In genomic region chr12:48859607-48860006, GRCh38 we compare ENCODE assay signal across 32 cellular contexts. TPM values are rescaled to one million over a fixed set of nuclear protein-coding genes. Genes with fewer than 3 reads are reported as not detected.
DNase-seq lines count a peak whose midpoint lies in the region; ATAC-seq, FAIRE-seq and TF ChIP-seq lines count a peak whose summit lies in the region.
"Had no signal": no experiment of that assay in that cellular context is flagged by ENCODE, and none has a peak within 500 bp of the region (broad histone marks: within the 10 kb centered on the region; RNA-seq: fewer than 3 reads in every experiment).

No MANE protein-coding gene starts in this region.

- FAIRE-seq in HepG2 (lab: Jason Lieb, UNC) (peak; percentile 21), A549 (lab: Jason Lieb, UNC) (no peak)
- FAIRE-seq: A204.1, D721Med had no signal

- in situ Hi-C loops in HepG2 (cut with HindIII; ENCODE audit: extremely low pct_ligation_motif_present, low pct_unique_long_range_greater_than_20kb) = no loop called here

- TF ChIP-seq RAD21 in HepG2 (CRISPR knock-in tag; IDR thresholded peaks at IDR 0.05) = no peak
- TF ChIP-seq RAD21 in A549 (conservative IDR thresholded peaks at IDR 0.05 in 1 of 2, IDR thresholded peaks at IDR 0.05 in 1 of 2) = no peak

- H4K20me1 ChIP-seq in HepG2 (ENCODE audit: insufficient read depth, low read length) = no peaks in the 10 kb centered on the region
- H4K20me1 ChIP-seq: BLaER1 had no signal

- H3K4me2 ChIP-seq in HepG2 (ENCODE audit: low read depth, low read length) (peak overlapping the region; percentile 31; the same call in 1 of the 2 replicates), A549 (no peak overlapping the region)
- H3K4me2 ChIP-seq: BLaER1; BLaER1 treated with 17β-estradiol and CSF1 and Interleukin-3, amounts not matched to agents 10 nM and 100 nM had no signal

- peaks cover 19% of the 10 kb centered on the region for H3K4me1 ChIP-seq in HepG2 (ENCODE audit: insufficient read depth, low read length)
- H3K4me1 ChIP-seq in right lobe of liver = peaks cover 0 to 12% (median 4%) of the 10 kb centered on the region in 4 donors
- peaks cover 44% of the 10 kb centered on the region for H3K4me1 ChIP-seq in A549
- no peaks in the 10 kb centered on the region for H3K4me1 ChIP-seq in testis
- H3K4me1 ChIP-seq: BE2C had no signal

- H3K4me3 ChIP-seq in HepG2 (replicated peaks in 1 of 3; ENCODE audit: insufficient read depth in 1 of 3, low read depth in 2 of 3, low read length in 3 of 3) (no peak overlapping the region), right lobe of liver (no peak overlapping the region), A549 (no peak overlapping the region), testis (no peak overlapping the region)
- H3K4me3 ChIP-seq: BLaER1; BLaER1 treated with 17β-estradiol and CSF1 and Interleukin-3, amounts not matched to agents 10 nM and 100 nM had no signal

- no peak overlapping the region for H3K9ac ChIP-seq in HepG2 (ENCODE audit: insufficient read depth, low read depth, low read length)
- H3K9ac ChIP-seq: BLaER1; BLaER1 treated with 17β-estradiol and CSF1 and Interleukin-3, amounts not matched to agents 10 nM and 100 nM had no signal

- intact Hi-C loops in HepG2 (cut with micrococcal nuclease; ENCODE audit: unreplicated experiment) = no loop called here
- intact Hi-C loops in right lobe of liver (cut with DNase I) = loop anchor here (5.0 to 10.0 kb wide), 2 partner anchors 33 to 75 kb away; no protein-coding TSS in a partner anchor
- intact Hi-C loops in testis (cut with DNase I; ENCODE audit: low total_unique reads) = no loop called here

- H3K9me3 ChIP-seq in HepG2 (ENCODE audit: low read length) (no peaks in the 10 kb centered on the region), right lobe of liver (no peaks in the 10 kb centered on the region), A549 (no peaks in the 10 kb centered on the region), testis (no peaks in the 10 kb centered on the region)
- H3K9me3 ChIP-seq: BLaER1; BLaER1 treated with 17β-estradiol and CSF1 and Interleukin-3, amounts not matched to agents 10 nM and 100 nM; Caco-2 had no signal

- TF ChIP-seq POLR2A in HepG2 (IDR thresholded peaks at IDR 0.05; ENCODE audit: insufficient read depth in 1 of 2, low read depth in 2 of 2, low read length in 2 of 2) (no peak), right lobe of liver (IDR thresholded peaks at IDR 0.05) (no peak), A549 (IDR thresholded peaks at IDR 0.05; ENCODE audit: low read length) (no peak), testis (IDR thresholded peaks at IDR 0.05) (no peak)

- TF ChIP-seq EP300 in HepG2 (IDR thresholded peaks at IDR 0.05; ENCODE audit: low read depth in 2 of 2, low read length in 2 of 2) (no peak), HepG2 (CRISPR knock-in tag; IDR thresholded peaks at IDR 0.05; ENCODE audit: borderline replicate concordance) (no peak), A549 (IDR thresholded peaks at IDR 0.05) (no peak)

- DNase-seq in NCI-H2171 treated with DMSO at 0.1 percent for 48 hours (lab: John Stamatoyannopoulos, UW) (peak; percentile 1), NCI-H2171 (lab: John Stamatoyannopoulos, UW) (no peak), HepG2 (ENCODE audit: low spot score) (peak; percentile 32), right lobe of liver (no peak), A549 (ENCODE audit: low read depth in 1 of 2, low spot score in 1 of 2) (no peak), testis (no peak)
- DNase-seq: 8988T; ACHN; AML-193; BE2C; C1 segment of cervical spinal cord; Caco-2; Calu3; CD4-positive, alpha-beta memory T cell; CD4-positive, alpha-beta T cell; CD4-positive, CD25-positive, alpha-beta regulatory T cell; CD8-positive, alpha-beta memory T cell; CD8-positive, alpha-beta T cell; COR-L47; DMS 273 treated with DMSO at 0.1 percent for 48 hours; DMS153; DMS53; DMS79; DMS79 treated with DMSO at 0.1 percent for 48 hours; DND-41; EL had no signal

- BruUV-seq in HepG2 (replicated peaks; lab: Mats Ljungman, UMichigan) = no TSS peak

- no peak overlapping the region for H3K27ac ChIP-seq in HepG2 (ENCODE audit: extremely low read length, insufficient read depth, low read length)
- H3K27ac ChIP-seq in right lobe of liver = no peak overlapping the region
- no peak overlapping the region for H3K27ac ChIP-seq in A549
- H3K27ac ChIP-seq in testis = no peak overlapping the region
- H3K27ac ChIP-seq: 22Rv1; BLaER1; BLaER1 treated with 17β-estradiol and CSF1 and Interleukin-3, amounts not matched to agents 10 nM and 100 nM; C4-2B had no signal

- WGBS in HepG2 (ENCODE audit: low lambda C conversion rate) = 48% methylated on average over 4 of the region's 5 CpGs
- WGBS in right lobe of liver (ENCODE audit: insufficient coverage, low coverage, low lambda C conversion rate, missing lambda C conversion rate) = 83% methylated on average over 5 of the region's 5 CpGs
- WGBS in A549 (ENCODE audit: missing lambda C conversion rate) = 91% methylated on average over 5 of the region's 5 CpGs
- 95% methylated on average over 5 of the region's 5 CpGs for WGBS in testis, 2 donors

- H3K27me3 ChIP-seq in HepG2 (ENCODE audit: control insufficient read depth in 1 of 2, insufficient read depth in 2 of 2, low read length in 2 of 2) = no peaks in the 10 kb centered on the region
- H3K27me3 ChIP-seq in right lobe of liver = no peaks in the 10 kb centered on the region
- no peaks in the 10 kb centered on the region for H3K27me3 ChIP-seq in testis

- H3K36me3 ChIP-seq in HepG2 (replicated peaks in 1 of 2; ENCODE audit: control insufficient read depth in 1 of 2, insufficient read depth in 2 of 2, low read length in 2 of 2) (peaks cover 0 to 1% of the 10 kb centered on the region in 2 experiments; a peak in 2 of 5 replicates), right lobe of liver (peaks cover 0 to 48% (median 9%) of the 10 kb centered on the region in 4 donors), testis (ENCODE audit: low read depth, missing control alignments) (no peaks in the 10 kb centered on the region)
- H3K36me3 ChIP-seq: BE2C had no signal

- H2AFZ ChIP-seq in HepG2 (ENCODE audit: low read length) = no peak overlapping the region

- CTCF ChIA-PET in HepG2 (lab: Yijun Ruan, JAX; ENCODE audit: low intra/inter-chr PET ratio, low total read pairs) = no interaction called here
- CTCF ChIA-PET in A549 (lab: Yijun Ruan, JAX) = interaction anchor here (0.6 to 25.5 kb wide), 7 partner anchors 17 to 137 kb away, joined by 3 to 1365 read pairs (median 11); partner anchors contain the start of genes FKBP11 and RND1

- POLR2A ChIA-PET in HepG2 (lab: Yijun Ruan, JAX) (interaction anchor here (0.9 to 1.2 kb wide), 4 partner anchors 24 to 98 kb away, joined by 3 to 4 read pairs (median 3); partner anchors contain the start of gene ARF3), A549 (lab: Yijun Ruan, JAX) (interaction anchor here (1.2 kb wide), 1 partner anchor 24 kb away, joined by 3 read pairs; no protein-coding TSS in a partner anchor)

- TF ChIP-seq CTCF in HepG2 (CRISPR knock-in tag; IDR thresholded peaks at IDR 0.05) (no peak), right lobe of liver (IDR thresholded peaks at IDR 0.05) (no peak), A549 (IDR thresholded peaks at IDR 0.05) (no peak), testis (IDR thresholded peaks at IDR 0.05) (no peak)

- ATAC-seq in HepG2 = peak; percentile 74
- ATAC-seq in right lobe of liver = no peak
- ATAC-seq in A549 = no peak
- ATAC-seq: CD8-positive, alpha-beta T cell had no signal

- H3K79me2 ChIP-seq in HepG2 (ENCODE audit: insufficient read depth, low read length) = no peaks in the 10 kb centered on the region

RNA-seq across cellular contexts. Expression of gene RND1, which starts 6.1 kb away (rescaled TPM):
- total RNA-seq in HepG2 (2016; rRNA removed; fragmentation: Illumina TruSeq; extraction: Trizol) (1.8 and 2.2 TPM in 2 replicates), right lobe of liver (10 to 100 TPM in 5 of 6 experiments, 1 to 10 TPM in 1; 6.4 to 72.8 (median 17.2) TPM), testis (1 to 10 TPM in 1 of 2 donors, under 1 TPM in 1; 0.81 to 1.1 TPM)
- total RNA-seq in HepG2 (2016; cell fraction: cytosol; rRNA removed; fragmentation: Illumina TruSeq; extraction: Trizol; ENCODE audit: low read depth) = 0.88 and 1.9 TPM in 2 replicates
- total RNA-seq in HepG2 (2016; cell fraction: insoluble cytoplasmic fraction; rRNA removed; fragmentation: Illumina TruSeq; extraction: Trizol) = 2.5 and 2.9 TPM in 2 replicates
- total RNA-seq in HepG2 (2016; cell fraction: membrane; rRNA removed; fragmentation: Illumina TruSeq; extraction: Trizol) = 1.2 and 1.4 TPM in 2 replicates
- total RNA-seq in HepG2 (2016; cell fraction: nucleus; rRNA removed; fragmentation: Illumina TruSeq; extraction: Trizol) = 1.9 and 3.0 TPM in 2 replicates
- polyA plus RNA-seq in HepG2 (2011; rRNA removed) (1.9 and 2.8 TPM in 2 replicates), A549 (2011; rRNA removed) (37.8 and 54.5 TPM in 2 replicates), A549 (2017; fragmentation: RNase III; extraction: RNeasy Plus Mini Kit Qiagen cat#74134 plus additional on column Dnase treatment) (16.8 to 28.7 TPM (median 26.5 TPM) in 3 replicates), testis (ENCODE audit: insufficient read depth, low read depth, low replicate concordance) (1.2 TPM)
- polyA plus RNA-seq in HepG2 (2011; cell fraction: cytosol; rRNA removed) = 1.3 and 2.0 TPM in 2 replicates
- 1.8 and 1.9 TPM in 2 replicates for polyA plus RNA-seq in HepG2 (2011; cell fraction: nucleus; rRNA removed)
- 0.71 and 1.1 TPM in 2 replicates for polyA plus RNA-seq in HepG2 (2012)
- 0.32 and 0.35 TPM in 2 replicates for polyA plus RNA-seq in HepG2 (2016; cell fraction: cytosol; fragmentation: Illumina TruSeq; extraction: Trizol; ENCODE audit: low read depth)
- polyA plus RNA-seq in HepG2 (2016; cell fraction: insoluble cytoplasmic fraction; fragmentation: Illumina TruSeq; extraction: Trizol; ENCODE audit: low read depth) = 2.7 and 3.6 TPM in 2 replicates
- polyA plus RNA-seq in HepG2 (2016; cell fraction: membrane; fragmentation: Illumina TruSeq; extraction: Trizol; ENCODE audit: low read depth) = 0.64 and 0.78 TPM in 2 replicates
- 3.6 and 3.8 TPM in 2 replicates for polyA plus RNA-seq in HepG2 (2016; cell fraction: nucleus; fragmentation: Illumina TruSeq; extraction: Trizol; ENCODE audit: insufficient read depth, low read depth)
- polyA minus RNA-seq in HepG2 (2011; rRNA and poly(A)+ RNA removed; ENCODE audit: low replicate concordance) = 1.0 and 2.6 TPM in 2 replicates
- polyA minus RNA-seq in HepG2 (2011; cell fraction: cytosol; rRNA and poly(A)+ RNA removed) = 0.59 and 1.2 TPM in 2 replicates
- polyA minus RNA-seq in HepG2 (2011; cell fraction: nucleus; rRNA and poly(A)+ RNA removed) = 0.90 and 3.6 TPM in 2 replicates
- 40.9 and 56.4 TPM in 2 replicates for polyA plus RNA-seq in A549 (2012; cell fraction: cytosol; rRNA removed)
- polyA plus RNA-seq in A549 (2012; cell fraction: nucleus; rRNA removed) = 52.9 and 85.6 TPM in 2 replicates
- polyA minus RNA-seq in A549 (2011; rRNA and poly(A)+ RNA removed) = 59.3 and 68.2 TPM in 2 replicates

RNA-seq across cellular contexts. Expression of gene DDX23, which starts 7.6 kb away (rescaled TPM):
- 81.5 and 90.0 TPM in 2 replicates for total RNA-seq in HepG2 (2016; rRNA removed; fragmentation: Illumina TruSeq; extraction: Trizol)
- total RNA-seq in HepG2 (2016; cell fraction: cytosol; rRNA removed; fragmentation: Illumina TruSeq; extraction: Trizol; ENCODE audit: low read depth) = 13.0 and 13.4 TPM in 2 replicates
- total RNA-seq in HepG2 (2016; cell fraction: insoluble cytoplasmic fraction; rRNA removed; fragmentation: Illumina TruSeq; extraction: Trizol) = 81.4 and 90.7 TPM in 2 replicates
- 17.1 and 20.2 TPM in 2 replicates for total RNA-seq in HepG2 (2016; cell fraction: membrane; rRNA removed; fragmentation: Illumina TruSeq; extraction: Trizol)
- 66.5 and 79.7 TPM in 2 replicates for total RNA-seq in HepG2 (2016; cell fraction: nucleus; rRNA removed; fragmentation: Illumina TruSeq; extraction: Trizol)
- 35.7 and 42.2 TPM in 2 replicates for polyA plus RNA-seq in HepG2 (2011; rRNA removed)
- 28.4 and 30.1 TPM in 2 replicates for polyA plus RNA-seq in HepG2 (2011; cell fraction: cytosol; rRNA removed)
- polyA plus RNA-seq in HepG2 (2011; cell fraction: nucleus; rRNA removed) = 114 and 128 TPM in 2 replicates
- polyA plus RNA-seq in HepG2 (2012) = 43.8 and 55.5 TPM in 2 replicates
- polyA plus RNA-seq in HepG2 (2016; cell fraction: cytosol; fragmentation: Illumina TruSeq; extraction: Trizol; ENCODE audit: low read depth) = 2.6 and 3.7 TPM in 2 replicates
- polyA plus RNA-seq in HepG2 (2016; cell fraction: insoluble cytoplasmic fraction; fragmentation: Illumina TruSeq; extraction: Trizol; ENCODE audit: low read depth) = 62.7 and 67.1 TPM in 2 replicates
- polyA plus RNA-seq in HepG2 (2016; cell fraction: membrane; fragmentation: Illumina TruSeq; extraction: Trizol; ENCODE audit: low read depth) = 8.1 and 9.8 TPM in 2 replicates
- polyA plus RNA-seq in HepG2 (2016; cell fraction: nucleus; fragmentation: Illumina TruSeq; extraction: Trizol; ENCODE audit: insufficient read depth, low read depth) = 132 TPM in 2 replicates
- 29.9 and 100 TPM in 2 replicates for polyA minus RNA-seq in HepG2 (2011; rRNA and poly(A)+ RNA removed; ENCODE audit: low replicate concordance)
- 11.7 and 12.4 TPM in 2 replicates for polyA minus RNA-seq in HepG2 (2011; cell fraction: cytosol; rRNA and poly(A)+ RNA removed)
- 55.9 and 69.0 TPM in 2 replicates for polyA minus RNA-seq in HepG2 (2011; cell fraction: nucleus; rRNA and poly(A)+ RNA removed)
- total RNA-seq in right lobe of liver = 10 to 100 TPM; 24.4 to 39.6 (median 31.8) TPM
- polyA plus RNA-seq in A549 (2011; rRNA removed) = 132 TPM in 2 replicates
- 96.9 and 97.8 TPM in 2 replicates for polyA plus RNA-seq in A549 (2012; cell fraction: cytosol; rRNA removed)
- 129 and 169 TPM in 2 replicates for polyA plus RNA-seq in A549 (2012; cell fraction: nucleus; rRNA removed)
- 112 to 119 TPM (median 116 TPM) in 3 replicates for polyA plus RNA-seq in A549 (2017; fragmentation: RNase III; extraction: RNeasy Plus Mini Kit Qiagen cat#74134 plus additional on column Dnase treatment)
- polyA minus RNA-seq in A549 (2011; rRNA and poly(A)+ RNA removed) = 96.4 and 97.5 TPM in 2 replicates
- 10 to 100 TPM; 85.0 to 96.1 TPM for total RNA-seq in testis
- 69.4 TPM for polyA plus RNA-seq in testis (ENCODE audit: insufficient read depth, low read depth, low replicate concordance)

RNA-seq across cellular contexts. Expression of gene CACNB3, which starts 41.3 kb away (rescaled TPM):
- 0.29 TPM in 1 of 2 replicates, not detected in the other for total RNA-seq in HepG2 (2016; rRNA removed; fragmentation: Illumina TruSeq; extraction: Trizol)
- not detected in 2 replicates for total RNA-seq in HepG2 (2016; cell fraction: cytosol; rRNA removed; fragmentation: Illumina TruSeq; extraction: Trizol; ENCODE audit: low read depth)
- total RNA-seq in HepG2 (2016; cell fraction: insoluble cytoplasmic fraction; rRNA removed; fragmentation: Illumina TruSeq; extraction: Trizol) = 0.24 and 0.25 TPM in 2 replicates
- 0.31 and 0.48 TPM in 2 replicates for total RNA-seq in HepG2 (2016; cell fraction: membrane; rRNA removed; fragmentation: Illumina TruSeq; extraction: Trizol)
- 0.16 TPM in 1 of 2 replicates, not detected in the other for total RNA-seq in HepG2 (2016; cell fraction: nucleus; rRNA removed; fragmentation: Illumina TruSeq; extraction: Trizol)
- 0.54 and 0.88 TPM in 2 replicates for polyA plus RNA-seq in HepG2 (2011; rRNA removed)
- polyA plus RNA-seq in HepG2 (2011; cell fraction: cytosol; rRNA removed) = 0.27 and 0.38 TPM in 2 replicates
- 1.9 and 2.8 TPM in 2 replicates for polyA plus RNA-seq in HepG2 (2011; cell fraction: nucleus; rRNA removed)
- polyA plus RNA-seq in HepG2 (2012) = 0.31 and 0.96 TPM in 2 replicates
- 0.18 and 0.26 TPM in 2 replicates for polyA plus RNA-seq in HepG2 (2016; cell fraction: cytosol; fragmentation: Illumina TruSeq; extraction: Trizol; ENCODE audit: low read depth)
- 0.09 and 0.19 TPM in 2 replicates for polyA plus RNA-seq in HepG2 (2016; cell fraction: insoluble cytoplasmic fraction; fragmentation: Illumina TruSeq; extraction: Trizol; ENCODE audit: low read depth)
- polyA plus RNA-seq in HepG2 (2016; cell fraction: membrane; fragmentation: Illumina TruSeq; extraction: Trizol; ENCODE audit: low read depth) = 0.48 TPM in 1 of 2 replicates, not detected in the other
- polyA plus RNA-seq in HepG2 (2016; cell fraction: nucleus; fragmentation: Illumina TruSeq; extraction: Trizol; ENCODE audit: insufficient read depth, low read depth) = 1.0 and 1.1 TPM in 2 replicates
- 0.36 and 23.6 TPM in 2 replicates for polyA minus RNA-seq in HepG2 (2011; rRNA and poly(A)+ RNA removed; ENCODE audit: low replicate concordance)
- not detected in 2 replicates for polyA minus RNA-seq in HepG2 (2011; cell fraction: cytosol; rRNA and poly(A)+ RNA removed)
- polyA minus RNA-seq in HepG2 (2011; cell fraction: nucleus; rRNA and poly(A)+ RNA removed) = 0.87 and 1.2 TPM in 2 replicates
- 1 to 10 TPM in 4 of 6 experiments, under 1 TPM in 2; 0.62 to 2.1 (median 1.2) TPM for total RNA-seq in right lobe of liver
- polyA plus RNA-seq in A549 (2011; rRNA removed) = 12.9 and 15.4 TPM in 2 replicates
- 15.7 and 22.0 TPM in 2 replicates for polyA plus RNA-seq in A549 (2012; cell fraction: cytosol; rRNA removed)
- polyA plus RNA-seq in A549 (2012; cell fraction: nucleus; rRNA removed) = 46.7 and 47.9 TPM in 2 replicates
- polyA plus RNA-seq in A549 (2017; fragmentation: RNase III; extraction: RNeasy Plus Mini Kit Qiagen cat#74134 plus additional on column Dnase treatment) = 17.2 to 25.8 TPM (median 23.9 TPM) in 3 replicates
- polyA minus RNA-seq in A549 (2011; rRNA and poly(A)+ RNA removed) = 20.3 and 25.5 TPM in 2 replicates
- total RNA-seq in testis = 10 to 100 TPM; 17.2 to 19.3 TPM
- 20.1 TPM for polyA plus RNA-seq in testis (ENCODE audit: insufficient read depth, low read depth, low replicate concordance)

Comparison
In these comparisons a context has a peak if more than half of its experiments do, and no peak if none do; other contexts are left out.
1. DNase-seq: peak in NCI-H2171 treated with DMSO at 0.1 percent for 48 hours (single experiment) and HepG2 (single experiment); none in NCI-H2171 (single experiment), right lobe of liver (0 of 3), A549 (0 of 2) and testis (single experiment).
2. intact Hi-C loops: an anchor here in right lobe of liver (5.0 to 10.0 kb wide); none called in HepG2 and testis.
3. RNA of gene CACNB3, which starts 41.3 kb away (total RNA-seq): 17.2 to 19.3 TPM in testis; 0.62 to 2.1 TPM in right lobe of liver and 0.16 to 0.48 TPM in HepG2; every median in the first group is over 4 times any median in the second.